1 cellular context compared by ENCODE assay signal in the genomic region with DNA sequence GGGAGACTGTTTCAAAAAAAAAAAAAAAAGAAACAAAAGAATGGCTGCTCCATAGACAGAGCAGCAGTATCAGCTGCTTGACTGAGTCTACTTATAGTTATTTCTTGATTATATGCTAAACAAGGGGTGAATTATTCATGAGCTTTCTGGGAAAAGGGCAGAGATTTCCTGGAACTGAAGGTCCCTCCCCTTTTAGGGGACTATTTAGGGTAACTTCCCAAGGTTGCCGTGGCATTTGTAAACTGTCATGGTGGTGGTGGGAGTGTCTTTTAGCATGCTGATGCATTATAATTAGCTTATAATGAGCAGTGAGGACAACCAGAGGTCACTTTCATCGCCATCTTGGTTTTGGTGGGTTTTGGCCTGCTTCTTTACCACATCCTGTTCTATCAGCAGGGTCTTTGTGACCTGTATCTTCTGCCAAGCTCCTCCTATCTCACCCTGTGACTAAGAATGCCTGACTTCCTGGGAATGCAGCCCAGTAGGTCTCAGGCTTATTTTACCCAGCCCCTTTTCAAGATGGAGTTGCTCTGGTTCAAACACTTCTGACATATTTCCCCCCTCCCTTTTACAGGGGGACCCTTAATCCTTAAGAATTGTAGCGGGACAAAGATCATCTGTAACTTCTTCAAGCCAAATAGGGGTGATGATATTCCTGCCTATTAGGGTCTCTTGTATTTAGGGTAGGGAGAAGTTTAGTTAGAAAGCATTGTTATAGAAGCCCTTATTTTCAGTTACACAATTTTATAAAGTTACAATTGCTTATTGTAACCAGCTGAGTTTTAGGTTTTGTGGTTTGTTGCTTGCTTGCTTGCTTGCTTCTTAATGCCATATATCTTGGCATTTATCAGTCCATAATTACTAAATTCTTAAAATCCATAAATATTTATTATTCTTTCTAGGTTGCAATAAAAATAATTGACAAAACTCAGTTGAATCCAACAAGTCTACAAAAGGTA.
TF ChIP-seq lines count a peak whose summit lies in the region.

No MANE protein-coding gene starts in this region.

TF ChIP-seq in K562, 482 proteins besides CTCF, POLR2A, EP300 and RAD21 (continued from another document and continues in another):
- TF ChIP-seq, protein P1, sequence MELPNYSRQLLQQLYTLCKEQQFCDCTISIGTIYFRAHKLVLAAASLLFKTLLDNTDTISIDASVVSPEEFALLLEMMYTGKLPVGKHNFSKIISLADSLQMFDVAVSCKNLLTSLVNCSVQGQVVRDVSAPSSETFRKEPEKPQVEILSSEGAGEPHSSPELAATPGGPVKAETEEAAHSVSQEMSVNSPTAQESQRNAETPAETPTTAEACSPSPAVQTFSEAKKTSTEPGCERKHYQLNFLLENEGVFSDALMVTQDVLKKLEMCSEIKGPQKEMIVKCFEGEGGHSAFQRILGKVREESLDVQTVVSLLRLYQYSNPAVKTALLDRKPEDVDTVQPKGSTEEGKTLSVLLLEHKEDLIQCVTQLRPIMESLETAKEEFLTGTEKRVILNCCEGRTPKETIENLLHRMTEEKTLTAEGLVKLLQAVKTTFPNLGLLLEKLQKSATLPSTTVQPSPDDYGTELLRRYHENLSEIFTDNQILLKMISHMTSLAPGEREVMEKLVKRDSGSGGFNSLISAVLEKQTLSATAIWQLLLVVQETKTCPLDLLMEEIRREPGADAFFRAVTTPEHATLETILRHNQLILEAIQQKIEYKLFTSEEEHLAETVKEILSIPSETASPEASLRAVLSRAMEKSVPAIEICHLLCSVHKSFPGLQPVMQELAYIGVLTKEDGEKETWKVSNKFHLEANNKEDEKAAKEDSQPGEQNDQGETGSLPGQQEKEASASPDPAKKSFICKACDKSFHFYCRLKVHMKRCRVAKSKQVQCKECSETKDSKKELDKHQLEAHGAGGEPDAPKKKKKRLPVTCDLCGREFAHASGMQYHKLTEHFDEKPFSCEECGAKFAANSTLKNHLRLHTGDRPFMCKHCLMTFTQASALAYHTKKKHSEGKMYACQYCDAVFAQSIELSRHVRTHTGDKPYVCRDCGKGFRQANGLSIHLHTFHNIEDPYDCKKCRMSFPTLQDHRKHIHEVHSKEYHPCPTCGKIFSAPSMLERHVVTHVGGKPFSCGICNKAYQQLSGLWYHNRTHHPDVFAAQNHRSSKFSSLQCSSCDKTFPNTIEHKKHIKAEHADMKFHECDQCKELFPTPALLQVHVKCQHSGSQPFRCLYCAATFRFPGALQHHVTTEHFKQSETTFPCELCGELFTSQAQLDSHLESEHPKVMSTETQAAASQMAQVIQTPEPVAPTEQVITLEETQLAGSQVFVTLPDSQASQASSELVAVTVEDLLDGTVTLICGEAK (IDR thresholded peaks at IDR 0.05), result 0 out of 2 replicates have a peak, but pooled peaks have one; percentile 32
- TF ChIP-seq, protein P1 (CRISPR knock-in tag; IDR thresholded peaks at IDR 0.05), result no peak
- no peak for TF ChIP-seq SRSF1 (IDR thresholded peaks at IDR 0.05; ENCODE audit: low read depth, low read length)
- TF ChIP-seq MAFF (IDR thresholded peaks at IDR 0.05; ENCODE audit: low read length), result no peak
- TF ChIP-seq L3MBTL2 (IDR thresholded peaks at IDR 0.05), result peak; percentile 20; the same call in 1 of the 2 replicates
- TF ChIP-seq PPARD (CRISPR knock-in tag; IDR thresholded peaks at IDR 0.05), result peak; percentile 97
- TF ChIP-seq, protein P2, sequence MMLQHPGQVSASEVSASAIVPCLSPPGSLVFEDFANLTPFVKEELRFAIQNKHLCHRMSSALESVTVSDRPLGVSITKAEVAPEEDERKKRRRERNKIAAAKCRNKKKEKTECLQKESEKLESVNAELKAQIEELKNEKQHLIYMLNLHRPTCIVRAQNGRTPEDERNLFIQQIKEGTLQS (IDR thresholded peaks at IDR 0.05), result no peak
- TF ChIP-seq, protein P2 (CRISPR knock-in tag; conservative IDR thresholded peaks at IDR 0.05), result no peak
- TF ChIP-seq, protein P3, sequence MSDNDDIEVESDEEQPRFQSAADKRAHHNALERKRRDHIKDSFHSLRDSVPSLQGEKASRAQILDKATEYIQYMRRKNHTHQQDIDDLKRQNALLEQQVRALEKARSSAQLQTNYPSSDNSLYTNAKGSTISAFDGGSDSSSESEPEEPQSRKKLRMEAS (CRISPR knock-in tag; IDR thresholded peaks at IDR 0.05), result no peak
- TF ChIP-seq, protein P4, sequence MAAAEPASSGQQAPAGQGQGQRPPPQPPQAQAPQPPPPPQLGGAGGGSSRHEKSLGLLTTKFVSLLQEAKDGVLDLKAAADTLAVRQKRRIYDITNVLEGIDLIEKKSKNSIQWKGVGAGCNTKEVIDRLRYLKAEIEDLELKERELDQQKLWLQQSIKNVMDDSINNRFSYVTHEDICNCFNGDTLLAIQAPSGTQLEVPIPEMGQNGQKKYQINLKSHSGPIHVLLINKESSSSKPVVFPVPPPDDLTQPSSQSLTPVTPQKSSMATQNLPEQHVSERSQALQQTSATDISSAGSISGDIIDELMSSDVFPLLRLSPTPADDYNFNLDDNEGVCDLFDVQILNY (CRISPR knock-in tag; IDR thresholded peaks at IDR 0.05), result no peak
- TF ChIP-seq, protein P5, sequence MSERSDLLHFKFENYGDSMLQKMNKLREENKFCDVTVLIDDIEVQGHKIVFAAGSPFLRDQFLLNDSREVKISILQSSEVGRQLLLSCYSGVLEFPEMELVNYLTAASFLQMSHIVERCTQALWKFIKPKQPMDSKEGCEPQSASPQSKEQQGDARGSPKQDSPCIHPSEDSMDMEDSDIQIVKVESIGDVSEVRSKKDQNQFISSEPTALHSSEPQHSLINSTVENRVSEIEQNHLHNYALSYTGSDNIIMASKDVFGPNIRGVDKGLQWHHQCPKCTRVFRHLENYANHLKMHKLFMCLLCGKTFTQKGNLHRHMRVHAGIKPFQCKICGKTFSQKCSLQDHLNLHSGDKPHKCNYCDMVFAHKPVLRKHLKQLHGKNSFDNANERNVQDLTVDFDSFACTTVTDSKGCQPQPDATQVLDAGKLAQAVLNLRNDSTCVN (CRISPR knock-in tag; IDR thresholded peaks at IDR 0.05), result peak; percentile 99
- no peak for TF ChIP-seq THRAP3 (IDR thresholded peaks at IDR 0.05; ENCODE audit: borderline replicate concordance)
- TF ChIP-seq ZNF778 (CRISPR knock-in tag; IDR thresholded peaks at IDR 0.05), result peak; percentile 95
- TF ChIP-seq ZNF699 (CRISPR knock-in tag; IDR thresholded peaks at IDR 0.05; ENCODE audit: insufficient replicate concordance), result peak; percentile 97
- no peak for TF ChIP-seq CBX1 (IDR thresholded peaks at IDR 0.05; ENCODE audit: low read depth)
- no peak for TF ChIP-seq POLR3A (IDR thresholded peaks at IDR 0.05; ENCODE audit: borderline replicate concordance, extremely low read depth, insufficient read depth, insufficient read length)
- TF ChIP-seq NR4A1 (CRISPR knock-in tag; IDR thresholded peaks at IDR 0.05), result peak; percentile 100
- peak; percentile 100 for TF ChIP-seq NR4A1 (tag; IDR thresholded peaks at IDR 0.05)
- 0 out of 2 replicates have a peak, but pooled peaks have one; percentile 21 for TF ChIP-seq LEF1 (IDR thresholded peaks at IDR 0.05)
- TF ChIP-seq, protein P6, sequence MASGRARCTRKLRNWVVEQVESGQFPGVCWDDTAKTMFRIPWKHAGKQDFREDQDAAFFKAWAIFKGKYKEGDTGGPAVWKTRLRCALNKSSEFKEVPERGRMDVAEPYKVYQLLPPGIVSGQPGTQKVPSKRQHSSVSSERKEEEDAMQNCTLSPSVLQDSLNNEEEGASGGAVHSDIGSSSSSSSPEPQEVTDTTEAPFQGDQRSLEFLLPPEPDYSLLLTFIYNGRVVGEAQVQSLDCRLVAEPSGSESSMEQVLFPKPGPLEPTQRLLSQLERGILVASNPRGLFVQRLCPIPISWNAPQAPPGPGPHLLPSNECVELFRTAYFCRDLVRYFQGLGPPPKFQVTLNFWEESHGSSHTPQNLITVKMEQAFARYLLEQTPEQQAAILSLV (tag; IDR thresholded peaks at IDR 0.05), result peak; percentile 100
- peak; percentile 99 for TF ChIP-seq ZNF695 (CRISPR knock-in tag; IDR thresholded peaks at IDR 0.05)
- no peak for TF ChIP-seq POLR2AphosphoS2 (IDR thresholded peaks at IDR 0.05; ENCODE audit: low read length)
- no peak for TF ChIP-seq NRF1 (conservative IDR thresholded peaks at IDR 0.05 in 1 of 2, IDR thresholded peaks at IDR 0.05 in 1 of 2)
- TF ChIP-seq MYNN (IDR thresholded peaks at IDR 0.05), result no peak
- no peak for TF ChIP-seq MYNN (CRISPR knock-in tag; IDR thresholded peaks at IDR 0.05)
- TF ChIP-seq ZNF121 (CRISPR knock-in tag; conservative IDR thresholded peaks at IDR 0.05), result no peak
- TF ChIP-seq, protein P7, sequence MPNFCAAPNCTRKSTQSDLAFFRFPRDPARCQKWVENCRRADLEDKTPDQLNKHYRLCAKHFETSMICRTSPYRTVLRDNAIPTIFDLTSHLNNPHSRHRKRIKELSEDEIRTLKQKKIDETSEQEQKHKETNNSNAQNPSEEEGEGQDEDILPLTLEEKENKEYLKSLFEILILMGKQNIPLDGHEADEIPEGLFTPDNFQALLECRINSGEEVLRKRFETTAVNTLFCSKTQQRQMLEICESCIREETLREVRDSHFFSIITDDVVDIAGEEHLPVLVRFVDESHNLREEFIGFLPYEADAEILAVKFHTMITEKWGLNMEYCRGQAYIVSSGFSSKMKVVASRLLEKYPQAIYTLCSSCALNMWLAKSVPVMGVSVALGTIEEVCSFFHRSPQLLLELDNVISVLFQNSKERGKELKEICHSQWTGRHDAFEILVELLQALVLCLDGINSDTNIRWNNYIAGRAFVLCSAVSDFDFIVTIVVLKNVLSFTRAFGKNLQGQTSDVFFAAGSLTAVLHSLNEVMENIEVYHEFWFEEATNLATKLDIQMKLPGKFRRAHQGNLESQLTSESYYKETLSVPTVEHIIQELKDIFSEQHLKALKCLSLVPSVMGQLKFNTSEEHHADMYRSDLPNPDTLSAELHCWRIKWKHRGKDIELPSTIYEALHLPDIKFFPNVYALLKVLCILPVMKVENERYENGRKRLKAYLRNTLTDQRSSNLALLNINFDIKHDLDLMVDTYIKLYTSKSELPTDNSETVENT (CRISPR knock-in tag; IDR thresholded peaks at IDR 0.05), result 0 out of 2 replicates have a peak, but pooled peaks have one; percentile 41
- TF ChIP-seq ZC3H11A (IDR thresholded peaks at IDR 0.05; ENCODE audit: low read depth, low read length), result no peak
- TF ChIP-seq, protein P8, sequence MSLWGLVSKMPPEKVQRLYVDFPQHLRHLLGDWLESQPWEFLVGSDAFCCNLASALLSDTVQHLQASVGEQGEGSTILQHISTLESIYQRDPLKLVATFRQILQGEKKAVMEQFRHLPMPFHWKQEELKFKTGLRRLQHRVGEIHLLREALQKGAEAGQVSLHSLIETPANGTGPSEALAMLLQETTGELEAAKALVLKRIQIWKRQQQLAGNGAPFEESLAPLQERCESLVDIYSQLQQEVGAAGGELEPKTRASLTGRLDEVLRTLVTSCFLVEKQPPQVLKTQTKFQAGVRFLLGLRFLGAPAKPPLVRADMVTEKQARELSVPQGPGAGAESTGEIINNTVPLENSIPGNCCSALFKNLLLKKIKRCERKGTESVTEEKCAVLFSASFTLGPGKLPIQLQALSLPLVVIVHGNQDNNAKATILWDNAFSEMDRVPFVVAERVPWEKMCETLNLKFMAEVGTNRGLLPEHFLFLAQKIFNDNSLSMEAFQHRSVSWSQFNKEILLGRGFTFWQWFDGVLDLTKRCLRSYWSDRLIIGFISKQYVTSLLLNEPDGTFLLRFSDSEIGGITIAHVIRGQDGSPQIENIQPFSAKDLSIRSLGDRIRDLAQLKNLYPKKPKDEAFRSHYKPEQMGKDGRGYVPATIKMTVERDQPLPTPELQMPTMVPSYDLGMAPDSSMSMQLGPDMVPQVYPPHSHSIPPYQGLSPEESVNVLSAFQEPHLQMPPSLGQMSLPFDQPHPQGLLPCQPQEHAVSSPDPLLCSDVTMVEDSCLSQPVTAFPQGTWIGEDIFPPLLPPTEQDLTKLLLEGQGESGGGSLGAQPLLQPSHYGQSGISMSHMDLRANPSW (CRISPR knock-in tag; IDR thresholded peaks at IDR 0.05), result no peak
- no peak for TF ChIP-seq ZKSCAN1 (IDR thresholded peaks at IDR 0.05; ENCODE audit: low read depth, low read length)
- TF ChIP-seq NR2C2 (CRISPR knock-in tag; IDR thresholded peaks at IDR 0.05), result 0 out of 2 replicates have a peak, but pooled peaks have one; percentile 27
- peak; percentile 96 for TF ChIP-seq NR2C2 (tag; IDR thresholded peaks at IDR 0.05)
- peak; percentile 99 for TF ChIP-seq NUFIP1 (IDR thresholded peaks at IDR 0.05; ENCODE audit: partially characterized antibody)
- no peak for TF ChIP-seq SUPT5H (IDR thresholded peaks at IDR 0.05)
- TF ChIP-seq ZNF589 (CRISPR knock-in tag; IDR thresholded peaks at IDR 0.05; ENCODE audit: low read depth), result peak; percentile 100
- TF ChIP-seq, protein P9, sequence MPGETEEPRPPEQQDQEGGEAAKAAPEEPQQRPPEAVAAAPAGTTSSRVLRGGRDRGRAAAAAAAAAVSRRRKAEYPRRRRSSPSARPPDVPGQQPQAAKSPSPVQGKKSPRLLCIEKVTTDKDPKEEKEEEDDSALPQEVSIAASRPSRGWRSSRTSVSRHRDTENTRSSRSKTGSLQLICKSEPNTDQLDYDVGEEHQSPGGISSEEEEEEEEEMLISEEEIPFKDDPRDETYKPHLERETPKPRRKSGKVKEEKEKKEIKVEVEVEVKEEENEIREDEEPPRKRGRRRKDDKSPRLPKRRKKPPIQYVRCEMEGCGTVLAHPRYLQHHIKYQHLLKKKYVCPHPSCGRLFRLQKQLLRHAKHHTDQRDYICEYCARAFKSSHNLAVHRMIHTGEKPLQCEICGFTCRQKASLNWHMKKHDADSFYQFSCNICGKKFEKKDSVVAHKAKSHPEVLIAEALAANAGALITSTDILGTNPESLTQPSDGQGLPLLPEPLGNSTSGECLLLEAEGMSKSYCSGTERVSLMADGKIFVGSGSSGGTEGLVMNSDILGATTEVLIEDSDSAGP (CRISPR knock-in tag; IDR thresholded peaks at IDR 0.05), result no peak
- TF ChIP-seq TCFL5 (CRISPR knock-in tag; conservative IDR thresholded peaks at IDR 0.05), result peak; percentile 99
- TF ChIP-seq BACH1 (tag; IDR thresholded peaks at IDR 0.05), result peak; percentile 100
